ENCODE assay signal across 21 cellular contexts in genomic region chr10:118687472-118687871, GRCh38.
"Had no signal": no experiment of that assay in that cellular context is flagged by ENCODE, and none has a peak within 500 bp of the region (broad histone marks: within the 10 kb centered on the region; RNA-seq: fewer than 3 reads in every experiment).

No MANE protein-coding gene starts in this region.

- H3K27me3 Mint-ChIP-seq: activated B cell treated with CpG ODN at 0.5 μM for 24 hours; activated CD4-positive, alpha-beta T cell treated with anti-CD3 and anti-CD28 coated beads for 36 hours; stimulated activated naive CD8-positive, alpha-beta T cell treated with anti-CD3 and anti-CD28 coated beads, Interleukin-15, Interleukin-2, amounts not matched to agents 100 ng/mL and 50 ng/mL, for 24 hours had no signal

- DNase-seq: activated B cell treated with CpG ODN at 0.5 μM for 24 hours; activated CD4-positive, alpha-beta T cell treated with anti-CD3 and anti-CD28 coated beads for 36 hours; activated CD4-positive, alpha-beta T cell treated with anti-CD3 and anti-CD28 coated beads, Interleukin-2, amount 50 U/mL, for 48 hours; activated CD8-positive, alpha-beta memory T cell treated with anti-CD3 and anti-CD28 coated beads, Interleukin-2, amount 50 U/mL, for 48 hours; activated naive CD4-positive, alpha-beta T cell treated with Interleukin-2 at 50 U/mL for 16 hours; activated T-cell treated with anti-CD3 and anti-CD28 coated beads, Interleukin-2, amount 50 U/mL, for 4 hours; amygdala; colonic mucosa; dorsolateral prefrontal cortex; esophagus squamous epithelium; heart left ventricle; left cardiac atrium; nephron progenitor cell; pancreas; psoas muscle; right cardiac atrium; stimulated activated CD4-positive, alpha-beta T cell treated with anti-CD3 and anti-CD28 coated beads, Interleukin-4, amount 100 ng/mL, for 24 hours; T1000; transverse colon had no signal

- ATAC-seq: activated CD4-positive, alpha-beta T cell treated with anti-CD3 and anti-CD28 coated beads for 36 hours; activated T-cell treated with anti-CD3 and anti-CD28 coated beads, Interleukin-2, amount 50 U/mL, for 4 hours; gastroesophageal sphincter; heart left ventricle; left cardiac atrium; pancreas; psoas muscle; right cardiac atrium had no signal

- H3K27ac Mint-ChIP-seq: activated B cell treated with CpG ODN at 0.5 μM for 24 hours; activated CD4-positive, alpha-beta T cell treated with anti-CD3 and anti-CD28 coated beads for 36 hours; nephron progenitor cell; stimulated activated naive CD8-positive, alpha-beta T cell treated with anti-CD3 and anti-CD28 coated beads, Interleukin-15, Interleukin-2, amounts not matched to agents 100 ng/mL and 50 ng/mL, for 24 hours had no signal

- H3K4me1 Mint-ChIP-seq: activated B cell treated with CpG ODN at 0.5 μM for 24 hours, nephron progenitor cell had no signal

- H3K9me3 Mint-ChIP-seq: activated B cell treated with CpG ODN at 0.5 μM for 24 hours; activated T-cell treated with anti-CD3 and anti-CD28 coated beads, Interleukin-2, amount 50 U/mL, for 4 hours; nephron progenitor cell; stimulated activated naive CD8-positive, alpha-beta T cell treated with anti-CD3 and anti-CD28 coated beads, Interleukin-15, Interleukin-2, amounts not matched to agents 100 ng/mL and 50 ng/mL, for 24 hours had no signal

- H3K4me3 Mint-ChIP-seq: activated B cell treated with CpG ODN at 0.5 μM for 24 hours; activated CD4-positive, alpha-beta T cell treated with anti-CD3 and anti-CD28 coated beads for 36 hours; activated T-cell treated with anti-CD3 and anti-CD28 coated beads, Interleukin-2, amount 50 U/mL, for 4 hours; nephron progenitor cell; stimulated activated naive CD8-positive, alpha-beta T cell treated with anti-CD3 and anti-CD28 coated beads, Interleukin-15, Interleukin-2, amounts not matched to agents 100 ng/mL and 50 ng/mL, for 24 hours had no signal
